1 cellular context compared by ENCODE assay signal in the genomic region with DNA sequence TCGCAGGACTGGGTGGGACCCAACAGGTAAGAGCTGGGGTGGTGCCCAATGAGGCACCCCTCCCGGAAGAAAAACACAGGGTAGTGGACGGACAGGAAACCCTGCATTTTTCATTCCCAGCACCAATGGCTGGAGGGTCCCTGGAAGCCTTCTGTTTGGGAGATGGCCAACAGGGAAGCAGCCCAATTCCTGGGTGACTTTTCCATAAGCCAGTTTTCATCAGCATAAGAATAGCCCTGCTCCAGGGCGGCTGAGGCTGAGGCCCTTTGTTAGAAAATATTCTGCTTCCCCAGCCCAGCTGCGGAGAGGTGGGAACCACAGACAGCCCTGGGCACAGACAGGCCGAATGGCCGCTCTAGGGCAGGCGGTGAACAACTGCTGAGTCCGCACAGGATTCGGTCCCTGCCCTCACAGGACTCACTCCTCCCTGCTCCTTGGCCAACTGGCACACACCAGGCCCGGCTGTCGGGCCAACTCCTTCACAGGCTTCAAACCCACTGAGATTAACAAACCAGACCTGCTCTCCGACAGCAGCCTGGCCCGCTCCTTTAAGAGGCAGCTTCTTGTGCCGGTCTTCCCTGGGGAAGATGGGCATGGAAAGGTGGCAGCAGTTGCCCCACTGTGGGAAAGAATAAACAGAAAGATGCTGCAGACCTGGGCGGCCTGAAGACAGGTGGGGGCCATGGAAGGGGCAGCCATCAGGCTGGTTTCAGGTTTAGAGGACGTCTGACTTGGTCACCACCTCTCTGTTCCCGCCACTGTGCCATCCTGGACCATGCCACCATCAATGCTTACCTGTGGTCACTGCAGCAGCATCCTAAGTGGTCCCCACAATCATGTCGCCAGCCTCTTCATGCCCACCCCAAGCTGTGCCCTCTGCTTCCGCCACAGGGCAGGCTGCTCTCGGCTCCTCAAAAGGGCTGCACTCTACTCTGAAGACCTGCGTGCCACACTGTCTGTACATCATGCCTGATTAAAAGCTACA.
TF ChIP-seq lines count a peak whose summit lies in the region.

No MANE protein-coding gene starts in this region.

TF ChIP-seq in K562, 482 proteins besides CTCF, POLR2A, EP300 and RAD21:
- TF ChIP-seq XRCC4 (IDR thresholded peaks at IDR 0.05; ENCODE audit: extremely low read depth, insufficient read depth, insufficient read length) (no peak), E2F5 (CRISPR knock-in tag; IDR thresholded peaks at IDR 0.05) (no peak), SREBF1 (IDR thresholded peaks at IDR 0.05; ENCODE audit: borderline replicate concordance, low read depth, low read length) (no peak), CEBPG (CRISPR knock-in tag; IDR thresholded peaks at IDR 0.05) (no peak), CEBPG (tag; conservative IDR thresholded peaks at IDR 0.05 in 1 of 2, IDR thresholded peaks at IDR 0.05 in 1 of 2) (no peak), MAFK (IDR thresholded peaks at IDR 0.05; ENCODE audit: low read length) (no peak), STAT6 (CRISPR knock-in tag; IDR thresholded peaks at IDR 0.05) (no peak), ZNF184 (CRISPR knock-in tag; IDR thresholded peaks at IDR 0.05) (no peak), AFF4 (CRISPR knock-in tag; IDR thresholded peaks at IDR 0.05) (no peak), CREB1 (IDR thresholded peaks at IDR 0.05) (no peak), CREB1 (CRISPR knock-in tag; IDR thresholded peaks at IDR 0.05) (no peak), PHB (CRISPR knock-in tag; IDR thresholded peaks at IDR 0.05) (no peak), FOXA1 (IDR thresholded peaks at IDR 0.05; ENCODE audit: borderline replicate concordance) (no peak), POU5F1 (IDR thresholded peaks at IDR 0.05; ENCODE audit: borderline replicate concordance, low read depth, low read length, partially characterized antibody) (no peak), ZNF41 (CRISPR knock-in tag; conservative IDR thresholded peaks at IDR 0.05) (no peak)
- TF ChIP-seq, protein P1, sequence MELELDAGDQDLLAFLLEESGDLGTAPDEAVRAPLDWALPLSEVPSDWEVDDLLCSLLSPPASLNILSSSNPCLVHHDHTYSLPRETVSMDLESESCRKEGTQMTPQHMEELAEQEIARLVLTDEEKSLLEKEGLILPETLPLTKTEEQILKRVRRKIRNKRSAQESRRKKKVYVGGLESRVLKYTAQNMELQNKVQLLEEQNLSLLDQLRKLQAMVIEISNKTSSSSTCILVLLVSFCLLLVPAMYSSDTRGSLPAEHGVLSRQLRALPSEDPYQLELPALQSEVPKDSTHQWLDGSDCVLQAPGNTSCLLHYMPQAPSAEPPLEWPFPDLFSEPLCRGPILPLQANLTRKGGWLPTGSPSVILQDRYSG (tag; conservative IDR thresholded peaks at IDR 0.05; ENCODE audit: low read depth) = no peak
